In genomic region chr12:132162508-132163031, GRCh38 we compare ENCODE assay signal across 9 cellular contexts. TPM values are rescaled to one million over a fixed set of nuclear protein-coding genes. Genes with fewer than 3 reads are reported as not detected.
DNase-seq lines count a peak whose midpoint lies in the region; ATAC-seq and TF ChIP-seq lines count a peak whose summit lies in the region.
"Had no signal": no experiment of that assay in that cellular context is flagged by ENCODE, and none has a peak within 500 bp of the region (broad histone marks: within the 10 kb centered on the region; RNA-seq: fewer than 3 reads in every experiment).

No MANE protein-coding gene starts in this region.

- H3K27me3 ChIP-seq in tibial artery = no peaks in the 10 kb centered on the region
- no peaks in the 10 kb centered on the region for H3K27me3 ChIP-seq in Peyer's patch

- TF ChIP-seq CTCF in tibial artery (IDR thresholded peaks at IDR 0.05) (no peak), Peyer's patch (IDR thresholded peaks at IDR 0.05) (no peak)

- no peaks in the 10 kb centered on the region for H3K9me3 ChIP-seq in tibial artery
- no peaks in the 10 kb centered on the region for H3K9me3 ChIP-seq in Peyer's patch
- H3K9me3 ChIP-seq: heart right ventricle had no signal

- intact Hi-C loops in head of caudate nucleus (cut with DNase I) (no loop called here), tibial artery (cut with DNase I; ENCODE audit: low total_unique reads) (no loop called here)

- H3K36me3 ChIP-seq in tibial artery (peaks cover 0 to 11% (median 11%) of the 10 kb centered on the region in 3 donors), Peyer's patch (no peaks in the 10 kb centered on the region)

- H3K4me3 ChIP-seq in tibial artery (peak overlapping the region; percentile 21 to 45), Peyer's patch (peak overlapping the region in 1 of 4 donors; percentile 19)

- H3K4me1 ChIP-seq in tibial artery (peaks cover 0 to 19% (median 17%) of the 10 kb centered on the region in 4 donors), Peyer's patch (peaks cover 0 to 14% (median 0%) of the 10 kb centered on the region in 4 donors)

- no peak for ATAC-seq in HG03469 (IDR thresholded peaks at IDR 0.05; ENCODE audit: unreplicated experiment)

- H3K27ac ChIP-seq in tibial artery (peak overlapping the region; percentile 54 to 61), Peyer's patch (no peak overlapping the region)

- TF ChIP-seq POLR2A in Peyer's patch (IDR thresholded peaks at IDR 0.05) = no peak

- peak; percentile 11 for DNase-seq in activated naive CD4-positive, alpha-beta T cell treated with anti-CD3 and anti-CD28 coated beads, Interleukin-2, amount 50 U/mL, for 16 hours
- no peak for DNase-seq in activated naive CD4-positive, alpha-beta T cell treated with Interleukin-2 at 50 U/mL for 16 hours
- DNase-seq in SW480 (ENCODE audit: low spot score) (peak; percentile 87), head of caudate nucleus (peak in 32 of 42 donors; percentile 24 to 74 (median 49)), tibial artery (peak; percentile 35 to 80), Peyer's patch (no peak)
- DNase-seq in stimulated activated CD4-positive, alpha-beta T cell treated with anti-CD3 and anti-CD28 coated beads, Interleukin-4, amount 100 ng/mL, for 1 hour = no peak

RNA-seq across cellular contexts. Expression of gene NOC4L, which starts 18.3 kb away (rescaled TPM):
- total RNA-seq in Peyer's patch = 10 to 100 TPM in 2 of 4 donors, 1 to 10 TPM in 2; 8.9 to 47.0 (median 12.2) TPM

RNA-seq across cellular contexts. Expression of gene DDX51, which starts 18.5 kb away (rescaled TPM):
- 10 to 100 TPM; 18.7 to 78.4 (median 32.2) TPM for total RNA-seq in Peyer's patch

Comparison
In these comparisons a context has a peak if more than half of its experiments do, and no peak if none do; other contexts are left out.
1. DNase-seq: peak in activated naive CD4-positive, alpha-beta T cell treated with anti-CD3 and anti-CD28 coated beads, Interleukin-2, amount 50 U/mL, for 16 hours (single experiment), SW480 (single experiment), head of caudate nucleus (32 of 42) and tibial artery (2 of 2); none in activated naive CD4-positive, alpha-beta T cell treated with Interleukin-2 at 50 U/mL for 16 hours (single experiment), stimulated activated CD4-positive, alpha-beta T cell treated with anti-CD3 and anti-CD28 coated beads, Interleukin-4, amount 100 ng/mL, for 1 hour (single experiment) and Peyer's patch (0 of 3).
2. H3K27ac ChIP-seq: peak in tibial artery (2 of 2); none in Peyer's patch (0 of 4).